ENCODE assay signal across 1 cellular context in the genomic region with DNA sequence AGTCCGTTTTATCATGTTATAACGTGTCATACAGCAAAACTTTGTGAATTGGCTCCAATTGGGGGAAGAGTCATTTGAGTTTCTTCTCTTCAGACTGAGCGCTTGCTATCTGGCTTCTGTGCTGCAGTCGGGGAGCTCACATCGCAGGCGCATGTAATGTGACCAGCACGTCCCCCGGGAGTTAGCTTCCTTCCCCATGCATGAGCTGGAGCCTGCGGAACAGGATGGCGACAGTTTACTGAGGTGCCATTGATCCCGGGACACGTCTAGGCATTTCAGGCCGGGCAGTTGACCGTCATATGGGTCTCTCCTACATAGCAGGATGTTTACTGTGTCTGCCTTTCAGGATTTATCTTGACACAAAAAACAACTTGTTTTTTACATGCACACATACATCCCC.
TF ChIP-seq lines count a peak whose summit lies in the region.

No MANE protein-coding gene starts in this region.

TF ChIP-seq in K562, 482 proteins besides CTCF, POLR2A, EP300 and RAD21:
- TF ChIP-seq, protein P1, sequence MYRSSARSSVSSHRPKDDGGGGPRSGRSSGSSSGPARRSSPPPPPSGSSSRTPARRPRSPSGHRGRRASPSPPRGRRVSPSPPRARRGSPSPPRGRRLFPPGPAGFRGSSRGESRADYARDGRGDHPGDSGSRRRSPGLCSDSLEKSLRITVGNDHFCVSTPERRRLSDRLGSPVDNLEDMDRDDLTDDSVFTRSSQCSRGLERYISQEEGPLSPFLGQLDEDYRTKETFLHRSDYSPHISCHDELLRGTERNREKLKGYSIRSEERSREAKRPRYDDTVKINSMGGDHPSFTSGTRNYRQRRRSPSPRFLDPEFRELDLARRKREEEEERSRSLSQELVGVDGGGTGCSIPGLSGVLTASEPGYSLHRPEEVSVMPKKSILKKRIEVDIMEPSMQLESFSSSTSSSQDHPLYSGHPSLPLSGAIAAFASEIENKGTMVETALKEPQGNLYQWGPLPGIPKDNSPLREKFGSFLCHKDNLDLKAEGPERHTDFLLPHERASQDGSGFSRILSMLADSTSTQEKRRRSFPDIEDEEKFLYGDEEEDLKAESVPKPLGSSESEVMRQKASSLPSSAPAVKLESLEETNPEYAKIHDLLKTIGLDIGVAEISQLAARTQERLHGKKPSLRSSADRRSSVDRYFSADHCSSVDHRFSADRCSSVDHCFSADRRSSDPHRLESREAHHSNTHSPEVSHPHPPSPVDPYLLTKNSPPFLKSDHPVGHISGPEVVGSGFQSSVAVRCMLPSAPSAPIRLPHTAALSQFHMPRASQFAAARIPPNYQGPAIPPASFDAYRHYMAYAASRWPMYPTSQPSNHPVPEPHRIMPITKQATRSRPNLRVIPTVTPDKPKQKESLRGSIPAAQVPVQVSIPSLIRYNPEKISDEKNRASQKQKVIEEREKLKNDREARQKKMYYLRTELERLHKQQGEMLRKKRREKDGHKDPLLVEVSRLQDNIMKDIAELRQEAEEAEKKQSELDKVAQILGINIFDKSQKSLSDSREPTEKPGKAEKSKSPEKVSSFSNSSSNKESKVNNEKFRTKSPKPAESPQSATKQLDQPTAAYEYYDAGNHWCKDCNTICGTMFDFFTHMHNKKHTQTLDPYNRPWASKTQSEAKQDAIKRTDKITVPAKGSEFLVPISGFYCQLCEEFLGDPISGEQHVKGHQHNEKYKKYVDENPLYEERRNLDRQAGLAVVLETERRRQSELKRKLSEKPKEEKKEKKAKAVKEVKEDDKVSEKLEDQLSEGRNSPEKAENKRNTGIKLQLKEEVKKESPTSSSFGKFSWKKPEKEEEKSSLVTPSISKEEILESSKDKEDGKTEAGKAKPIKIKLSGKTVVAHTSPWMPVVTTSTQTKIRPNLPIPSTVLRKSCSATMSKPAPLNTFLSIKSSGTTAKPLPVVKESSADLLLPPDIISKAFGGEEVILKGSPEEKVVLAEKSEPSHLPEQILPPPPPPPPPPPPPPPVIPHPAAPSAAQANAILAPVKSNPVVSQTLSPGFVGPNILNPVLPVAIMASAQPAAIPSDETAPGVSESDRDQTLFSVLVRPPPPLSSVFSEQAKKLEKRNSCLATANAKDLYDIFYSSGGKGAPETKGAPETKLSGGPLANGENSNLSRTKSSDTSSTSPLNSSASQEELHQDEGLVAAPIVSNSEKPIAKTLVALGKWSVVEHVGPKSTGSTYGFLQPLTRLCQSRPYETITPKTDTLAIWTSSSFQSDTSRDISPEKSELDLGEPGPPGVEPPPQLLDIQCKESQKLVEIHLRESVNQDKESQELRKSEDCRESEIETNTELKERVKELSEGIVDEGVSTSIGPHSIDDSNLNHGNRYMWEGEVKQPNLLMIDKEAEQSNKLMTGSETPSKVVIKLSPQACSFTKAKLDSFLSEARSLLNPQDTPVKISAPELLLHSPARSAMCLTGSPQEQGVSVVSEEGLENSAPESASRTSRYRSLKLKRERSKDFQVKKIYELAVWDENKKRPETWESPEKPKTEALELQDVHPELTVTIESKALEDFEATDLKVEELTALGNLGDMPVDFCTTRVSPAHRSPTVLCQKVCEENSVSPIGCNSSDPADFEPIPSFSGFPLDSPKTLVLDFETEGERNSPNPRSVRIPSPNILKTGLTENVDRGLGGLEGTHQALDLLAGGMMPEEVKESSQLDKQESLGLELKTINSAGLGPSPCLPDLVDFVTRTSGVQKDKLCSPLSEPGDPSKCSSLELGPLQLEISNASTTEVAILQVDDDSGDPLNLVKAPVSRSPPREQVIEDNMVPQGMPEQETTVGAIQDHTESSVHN (IDR thresholded peaks at IDR 0.05; ENCODE audit: borderline replicate concordance in 1 of 2, low read depth in 1 of 2), result no peak
- TF ChIP-seq RHOXF2B (CRISPR knock-in tag; conservative IDR thresholded peaks at IDR 0.05), result no peak
- TF ChIP-seq, protein P2, sequence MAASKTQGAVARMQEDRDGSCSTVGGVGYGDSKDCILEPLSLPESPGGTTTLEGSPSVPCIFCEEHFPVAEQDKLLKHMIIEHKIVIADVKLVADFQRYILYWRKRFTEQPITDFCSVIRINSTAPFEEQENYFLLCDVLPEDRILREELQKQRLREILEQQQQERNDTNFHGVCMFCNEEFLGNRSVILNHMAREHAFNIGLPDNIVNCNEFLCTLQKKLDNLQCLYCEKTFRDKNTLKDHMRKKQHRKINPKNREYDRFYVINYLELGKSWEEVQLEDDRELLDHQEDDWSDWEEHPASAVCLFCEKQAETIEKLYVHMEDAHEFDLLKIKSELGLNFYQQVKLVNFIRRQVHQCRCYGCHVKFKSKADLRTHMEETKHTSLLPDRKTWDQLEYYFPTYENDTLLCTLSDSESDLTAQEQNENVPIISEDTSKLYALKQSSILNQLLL (CRISPR knock-in tag; IDR thresholded peaks at IDR 0.05; ENCODE audit: borderline replicate concordance), result no peak
- TF ChIP-seq RBM14 (IDR thresholded peaks at IDR 0.05; ENCODE audit: borderline replicate concordance, insufficient read depth, low read depth, low read length), result no peak
- no peak for TF ChIP-seq MBD2 (IDR thresholded peaks at IDR 0.05; ENCODE audit: borderline replicate concordance, low read depth)
- TF ChIP-seq, protein P3, sequence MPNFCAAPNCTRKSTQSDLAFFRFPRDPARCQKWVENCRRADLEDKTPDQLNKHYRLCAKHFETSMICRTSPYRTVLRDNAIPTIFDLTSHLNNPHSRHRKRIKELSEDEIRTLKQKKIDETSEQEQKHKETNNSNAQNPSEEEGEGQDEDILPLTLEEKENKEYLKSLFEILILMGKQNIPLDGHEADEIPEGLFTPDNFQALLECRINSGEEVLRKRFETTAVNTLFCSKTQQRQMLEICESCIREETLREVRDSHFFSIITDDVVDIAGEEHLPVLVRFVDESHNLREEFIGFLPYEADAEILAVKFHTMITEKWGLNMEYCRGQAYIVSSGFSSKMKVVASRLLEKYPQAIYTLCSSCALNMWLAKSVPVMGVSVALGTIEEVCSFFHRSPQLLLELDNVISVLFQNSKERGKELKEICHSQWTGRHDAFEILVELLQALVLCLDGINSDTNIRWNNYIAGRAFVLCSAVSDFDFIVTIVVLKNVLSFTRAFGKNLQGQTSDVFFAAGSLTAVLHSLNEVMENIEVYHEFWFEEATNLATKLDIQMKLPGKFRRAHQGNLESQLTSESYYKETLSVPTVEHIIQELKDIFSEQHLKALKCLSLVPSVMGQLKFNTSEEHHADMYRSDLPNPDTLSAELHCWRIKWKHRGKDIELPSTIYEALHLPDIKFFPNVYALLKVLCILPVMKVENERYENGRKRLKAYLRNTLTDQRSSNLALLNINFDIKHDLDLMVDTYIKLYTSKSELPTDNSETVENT (CRISPR knock-in tag; IDR thresholded peaks at IDR 0.05), result no peak
- TF ChIP-seq POLR2G (IDR thresholded peaks at IDR 0.05; ENCODE audit: low read depth, low read length), result no peak
- no peak for TF ChIP-seq ZNF77 (CRISPR knock-in tag; IDR thresholded peaks at IDR 0.05)
